In the genomic region with DNA sequence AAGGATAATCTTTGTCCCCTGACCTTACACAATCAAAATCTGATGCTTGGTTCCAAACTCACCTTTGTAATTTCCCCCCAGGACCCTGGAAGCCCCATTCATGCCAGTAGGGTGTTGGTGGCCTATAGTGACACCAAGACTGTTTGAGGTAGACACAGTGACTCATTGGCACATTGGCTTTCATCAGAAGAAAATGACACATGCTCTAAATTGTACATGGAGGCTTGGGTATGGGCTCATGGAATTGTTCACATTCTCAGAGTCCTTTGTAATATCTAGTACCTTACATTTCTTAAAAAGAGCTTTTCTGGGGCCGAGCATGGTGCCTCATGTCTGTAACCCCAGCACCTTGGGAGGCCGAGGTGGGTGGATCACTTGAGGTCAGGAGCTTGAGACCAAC, we compare ENCODE assay signal across 21 cellular contexts.
"Had no signal": no experiment of that assay in that cellular context is flagged by ENCODE, and none has a peak within 500 bp of the region (broad histone marks: within the 10 kb centered on the region; RNA-seq: fewer than 3 reads in every experiment).

No MANE protein-coding gene starts in this region.

- H3K9me3 ChIP-seq: MG63, SJSA1 had no signal

- H3K27ac ChIP-seq: HL-60, SJSA1, SK-N-MC had no signal

- DNase-seq: KBM-7, MG63, NCI-H1092, NCI-H1105 treated with DMSO at 0.1 percent for 48 hours, NCI-H1436, NCI-H187, NCI-H2029, NCI-H2081 treated with DMSO at 0.1 percent for 48 hours, NCI-H2171, NCI-H226, NCI-H446, NCI-H510A, NCI-H524 treated with DMSO at 0.1 percent for 48 hours, NCI-H69, NCI-H774, Right ventricle myocardium superior, RPMI8226, SIG-M5 had no signal

- H3K4me1 ChIP-seq: SJSA1 had no signal

- H3K27me3 ChIP-seq: MG63, SJSA1 had no signal

- H3K4me3 ChIP-seq: MG63, SJSA1, SK-N-MC had no signal

- H3K36me3 ChIP-seq: MG63, SJSA1 had no signal
